ENCODE assay signal across 17 cellular contexts in the genomic region with DNA sequence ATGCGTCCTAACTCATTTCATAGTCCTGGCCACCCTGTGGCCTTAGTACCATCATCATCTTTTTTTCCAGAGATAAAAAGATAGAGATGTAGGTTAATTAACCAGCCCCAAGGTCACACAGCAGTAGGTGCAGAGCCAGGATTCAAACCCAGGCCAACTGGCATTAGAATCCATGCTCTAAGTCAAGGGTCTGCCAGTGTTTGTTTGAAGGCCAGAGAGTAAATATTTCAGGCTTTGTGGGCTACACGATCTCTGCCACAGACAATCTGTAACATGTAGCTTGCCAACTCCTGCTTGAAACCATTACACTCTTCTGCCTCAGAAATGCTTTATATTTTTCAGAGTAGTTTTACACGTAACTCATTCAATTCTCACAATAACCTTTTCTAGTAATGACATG.
"Had no signal": no experiment of that assay in that cellular context is flagged by ENCODE, and none has a peak within 500 bp of the region (broad histone marks: within the 10 kb centered on the region; RNA-seq: fewer than 3 reads in every experiment).

No MANE protein-coding gene starts in this region.

- H3K9ac ChIP-seq: parathyroid adenoma had no signal

- H3K9me3 ChIP-seq: heart left ventricle, prostate gland, spleen had no signal

- H3K27me3 ChIP-seq: dorsolateral prefrontal cortex, heart left ventricle, spleen had no signal

- H3K27ac ChIP-seq: dorsolateral prefrontal cortex, parathyroid adenoma, prostate gland, spleen had no signal

- H3K4me1 ChIP-seq: parathyroid adenoma, spleen had no signal

- ATAC-seq: heart left ventricle, natural killer cell, sciatic nerve had no signal

- H3K4me3 ChIP-seq: dorsolateral prefrontal cortex, heart left ventricle, prostate gland, spleen had no signal

- H3K36me3 ChIP-seq: heart left ventricle, prostate gland, spleen had no signal

- DNase-seq: cortex of kidney; dorsolateral prefrontal cortex; effector CD8-positive, alpha-beta T cell; heart left ventricle; hypothalamus; kidney glomerular epithelial cell; mammary epithelial cell; natural killer cell; retina; spleen; stimulated activated CD4-positive, alpha-beta T cell treated with anti-CD3 and anti-CD28 coated beads, Interleukin-15, amount 100 ng/mL, for 24 hours; stimulated activated CD4-positive, alpha-beta T cell treated with anti-CD3 and anti-CD28 coated beads, Interleukin-1b, Interleukin-23, amount 100 ng/mL, for 48 hours; stimulated activated naive CD4-positive, alpha-beta T cell treated with Interleukin-2 at 50 U/mL for 16 hours; trophoblast cell had no signal

- H2AFZ ChIP-seq: parathyroid adenoma had no signal
